Comparison of ENCODE assay signal across 21 cellular contexts in the genomic region with DNA sequence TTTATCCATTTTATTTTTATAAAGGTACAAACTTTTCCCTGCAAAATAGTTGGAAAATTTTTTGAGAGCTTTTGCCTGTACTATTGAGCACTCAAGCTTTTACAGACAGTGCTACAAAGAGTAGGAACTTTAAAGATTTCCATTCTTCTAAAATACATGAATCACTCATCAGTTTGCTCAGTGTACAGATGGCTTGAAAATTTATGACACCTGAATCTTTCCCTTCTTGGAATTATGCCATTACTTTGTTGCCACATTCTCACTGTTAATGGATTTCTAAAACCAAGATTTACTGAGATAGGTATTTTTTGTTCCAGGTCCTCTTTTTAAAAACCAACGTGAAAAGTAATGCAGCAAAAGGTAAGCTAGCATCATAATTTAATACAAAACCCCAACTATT.
"Had no signal": no experiment of that assay in that cellular context is flagged by ENCODE, and none has a peak within 500 bp of the region (broad histone marks: within the 10 kb centered on the region; RNA-seq: fewer than 3 reads in every experiment).

No MANE protein-coding gene starts in this region.

- ATAC-seq: activated CD8-positive, alpha-beta memory T cell treated with anti-CD3 and anti-CD28 coated beads, Interleukin-2, amount 10 ng/mL, durations not matched to agents 7 days and 5 days; activated CD8-positive, alpha-beta T cell treated with anti-CD3 and anti-CD28 coated beads for 36 hours; body of pancreas; natural killer cell had no signal

- FAIRE-seq: colon had no signal

- DNase-seq: activated CD4-positive, alpha-beta T cell treated with anti-CD3 and anti-CD28 coated beads, Interleukin-2, amount 10 ng/mL, durations not matched to agents 7 days and 5 days; activated CD4-positive, CD25-positive, alpha-beta regulatory T cell treated with anti-CD3 and anti-CD28 coated beads, Interleukin-2, amount 50 U/mL, for 72 hours; activated CD8-positive, alpha-beta memory T cell treated with anti-CD3 and anti-CD28 coated beads, Interleukin-2, amount 10 ng/mL, durations not matched to agents 7 days and 5 days; activated CD8-positive, alpha-beta T cell treated with anti-CD3 and anti-CD28 coated beads for 36 hours; activated effector memory CD4-positive, alpha-beta T cell treated with anti-CD3 and anti-CD28 coated beads, Interleukin-2, amount 50 U/mL, for 16 hours; activated naive CD4-positive, alpha-beta T cell treated with anti-CD3 and anti-CD28 coated beads, Interleukin-2, amount 10 ng/mL, durations not matched to agents 7 days and 5 days; activated T-cell treated with anti-CD3 and anti-CD28 coated beads for 4 hours; anterior cingulate cortex; body of pancreas; caudate nucleus; effector memory CD4-positive, alpha-beta T cell; esophagus squamous epithelium; left ventricle myocardium inferior; midbrain; natural killer cell; stimulated activated CD4-positive, alpha-beta T cell treated with anti-CD3 and anti-CD28 coated beads, Interleukin-4, amount 100 ng/mL, for 24 hours; stimulated activated naive CD4-positive, alpha-beta T cell treated with Interleukin-2 at 50 U/mL for 16 hours; T-helper 1 cell; upper lobe of left lung; WERI-Rb-1 had no signal
